In genomic region chr17:42743595-42744282, GRCh38 we compare ENCODE assay signal across 1 cellular context.
A peak's percentile ranks its signal among the peaks of the same experiment; 100 is the strongest.
TF ChIP-seq lines count a peak whose summit lies in the region.

No MANE protein-coding gene starts in this region.

TF ChIP-seq in H1, 55 proteins besides CTCF, POLR2A, EP300 and RAD21:
- TF ChIP-seq TAF1 (IDR thresholded peaks at IDR 0.05; ENCODE audit: low read depth, low read length) (no peak), CHD2 (IDR thresholded peaks at IDR 0.05; ENCODE audit: low read length) (no peak), JUN (IDR thresholded peaks at IDR 0.05; ENCODE audit: low read depth, low read length) (no peak), TEAD4 (IDR thresholded peaks at IDR 0.05; ENCODE audit: low read depth, low read length) (peak; percentile 56; the same call in 1 of the 2 replicates)
